In the genomic region with DNA sequence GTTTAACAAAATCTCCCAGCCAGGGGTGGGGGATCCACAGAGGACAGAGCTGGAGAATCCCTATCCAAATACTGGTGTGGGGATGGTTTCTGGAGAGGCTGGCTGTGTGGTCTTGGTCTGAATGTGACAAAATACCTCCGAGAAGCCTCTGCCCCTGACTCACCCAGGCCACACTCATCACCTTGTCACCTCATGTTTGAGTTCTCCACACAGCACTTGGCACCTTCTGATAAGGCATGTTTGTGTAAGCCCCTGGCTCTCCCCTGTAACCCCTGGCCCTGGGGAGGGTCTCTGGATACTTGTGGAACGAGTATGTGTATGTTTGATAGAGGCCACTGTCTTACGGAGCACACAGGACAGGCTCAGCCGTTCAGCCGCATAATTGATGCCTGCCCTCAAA, we compare ENCODE assay signal across 21 cellular contexts. TPM values are rescaled to one million over a fixed set of nuclear protein-coding genes. Genes with fewer than 3 reads are reported as not detected.
DNase-seq lines count a peak whose midpoint lies in the region; ATAC-seq and TF ChIP-seq lines count a peak whose summit lies in the region.
"Had no signal": no experiment of that assay in that cellular context is flagged by ENCODE, and none has a peak within 500 bp of the region (broad histone marks: within the 10 kb centered on the region; RNA-seq: fewer than 3 reads in every experiment).

No MANE protein-coding gene starts in this region.

- H4K91ac ChIP-seq in H9 (ENCODE audit: insufficient read length, low read depth, low read length): no peak overlapping the region

- H3K4me2 ChIP-seq in H9 (ENCODE audit: insufficient read depth, insufficient read length, low read length): no peak overlapping the region

- no peaks in the 10 kb centered on the region; a peak in 1 of 5 replicates for H3K9me3 Mint-ChIP-seq in H9
- no peaks in the 10 kb centered on the region for H3K9me3 Mint-ChIP-seq in brain
- H3K9me3 Mint-ChIP-seq: activated T-helper 2 cell treated with anti-CD3 and anti-CD28 coated beads, Interferon-gamma antibody, Interleukin-2, Interleukin-4, amounts not matched to agents 10 μg/mL and 5 μg/mL and 100 μg/mL, durations not matched to agents 14 hours and 24 hours and 36 hours; nephron had no signal

- H2AK5ac ChIP-seq in H9 (ENCODE audit: insufficient read length, low read length): no peak overlapping the region

- H4K8ac ChIP-seq in H9 (replicated peaks; ENCODE audit: insufficient read length, low read depth, low read length): no peak overlapping the region

- H2BK5ac ChIP-seq in H9 (ENCODE audit: insufficient read length, low read length): no peak overlapping the region

- peaks cover 2 to 6% of the 10 kb centered on the region in 2 experiments; a peak in 2 of 4 replicates for H3K4me1 Mint-ChIP-seq in H9
- H3K4me1 Mint-ChIP-seq in brain: peaks cover 36% of the 10 kb centered on the region

- H3K27me3 ChIP-seq in H9 (ENCODE audit: insufficient read depth, low read length): no peaks in the 10 kb centered on the region
- H3K27me3 ChIP-seq: suprapubic skin, uterus had no signal

- no peak for ATAC-seq in HG02571 (IDR thresholded peaks at IDR 0.05; ENCODE audit: unreplicated experiment)
- ATAC-seq: left ventricle myocardium superior, sciatic nerve had no signal

- no peak overlapping the region for H2BK12ac ChIP-seq in H9 (ENCODE audit: insufficient read length, low read depth, low read length)

- no peaks in the 10 kb centered on the region for H3K79me1 ChIP-seq in H9 (ENCODE audit: insufficient read depth, low read depth, low read length, poor library complexity, severe bottlenecking)

- H3K79me2 ChIP-seq in H9 (ENCODE audit: insufficient read depth, low read length): peaks cover 5% of the 10 kb centered on the region; the same call in 1 of the 2 replicates

- no peaks in the 10 kb centered on the region for H3K4me1 ChIP-seq in H9 (ENCODE audit: insufficient read depth, low read length)
- H3K4me1 ChIP-seq: uterus had no signal

- no peak overlapping the region for H2BK20ac ChIP-seq in H9 (ENCODE audit: low read depth, low read length, poor library complexity, severe bottlenecking)

- no peak overlapping the region for H3K18ac ChIP-seq in H9 (ENCODE audit: insufficient read length, low read depth, low read length)

- no peaks in the 10 kb centered on the region for H3K23me2 ChIP-seq in H9 (ENCODE audit: insufficient read length, low read depth, low read length, poor library complexity, severe bottlenecking)

- no peak overlapping the region for H2BK120ac ChIP-seq in H9 (ENCODE audit: low read depth, low read length, poor library complexity, severe bottlenecking)

- whole genome bisulfite sequencing in H9 (ENCODE audit: extremely low coverage, insufficient read length, low lambda C conversion rate): no CpG with 5 or more reads among the region's 5 CpGs

- no peaks in the 10 kb centered on the region for H4K20me1 ChIP-seq in H9 (ENCODE audit: control insufficient read depth, insufficient read depth, insufficient read length)

- H3K4ac ChIP-seq in H9 (ENCODE audit: low read depth, low read length): no peak overlapping the region

- no peak overlapping the region for H3K9ac ChIP-seq in H9 (ENCODE audit: extremely low read depth, insufficient read length, low read length)

- H3K23ac ChIP-seq in H9 (ENCODE audit: insufficient read length, low read depth, low read length): no peak overlapping the region

- H3K36me3 Mint-ChIP-seq in H9 (ENCODE audit: insufficient read depth in 1 of 3, low read depth in 3 of 3) (peaks cover 0 to 17% (median 11%) of the 10 kb centered on the region in 3 experiments; a peak in 3 of 7 replicates), brain (peaks cover 14% of the 10 kb centered on the region)

- DNase-seq in AG20443 (ENCODE audit: low spot score) (peak; percentile 12), H9 (no peak), kidney tubule cell (ENCODE audit: low spot score) (peak; percentile 36), KG1 (lab: John Stamatoyannopoulos, UW) (no peak)
- no peak for DNase-seq in stimulated activated CD4-positive, alpha-beta T cell treated with anti-CD3 and anti-CD28 coated beads, Interleukin-12 subunit alpha, Interleukin-12 subunit beta, amount 100 ng/mL, for 4 hours
- DNase-seq in stimulated activated CD4-positive, alpha-beta T cell treated with anti-CD3 and anti-CD28 coated beads, Interleukin-2, amount 100 ng/mL, for 48 hours: no peak
- DNase-seq: cortex of kidney; head of caudate nucleus; left ventricle myocardium superior; NCI-H1694 treated with DMSO at 0.1 percent for 48 hours; NCI-H748 treated with DMSO at 0.1 percent for 48 hours; SIG-M5; stimulated activated CD4-positive, alpha-beta T cell treated with anti-CD3 and anti-CD28 coated beads, Interleukin-15, amount 100 ng/mL, for 24 hours; T-helper 1 cell; uterus had no signal

- TF ChIP-seq CTCF in H9 (conservative IDR thresholded peaks at IDR 0.05) (no peak), brain (conservative IDR thresholded peaks at IDR 0.05) (no peak)

- no peaks in the 10 kb centered on the region for H3K9me3 ChIP-seq in H9 (ENCODE audit: control insufficient read depth, low read depth, low read length)
- H3K9me3 ChIP-seq: suprapubic skin, uterus had no signal

- no peak overlapping the region for H4K5ac ChIP-seq in H9 (ENCODE audit: insufficient read length, low read depth, low read length)

- no peak overlapping the region for H3K27ac ChIP-seq in H9 (ENCODE audit: insufficient read length, low read depth, low read length)
- H3K27ac ChIP-seq: uterus had no signal

- H3K14ac ChIP-seq in H9 (ENCODE audit: insufficient read depth, low read length): no peak overlapping the region

- H3K56ac ChIP-seq in H9 (ENCODE audit: insufficient read length, low read depth, low read length): no peak overlapping the region

- H3K4me3 Mint-ChIP-seq in H9 (no peak overlapping the region), brain (no peak overlapping the region)
- H3K4me3 Mint-ChIP-seq: nephron had no signal

- no peak overlapping the region for H2BK15ac ChIP-seq in H9 (ENCODE audit: low read depth, low read length)

- peak overlapping the region in 2 of 3 experiments; percentile 40 to 91; a peak in 2 of 7 replicates for H3K27ac Mint-ChIP-seq in H9
- H3K27ac Mint-ChIP-seq in brain: peak overlapping the region in 4 of 5 experiments; percentile 66 to 95 (median 90)
- H3K27ac Mint-ChIP-seq: activated T-helper 2 cell treated with anti-CD3 and anti-CD28 coated beads, Interferon-gamma antibody, Interleukin-2, Interleukin-4, amounts not matched to agents 10 μg/mL and 5 μg/mL and 100 μg/mL, durations not matched to agents 14 hours and 24 hours and 36 hours had no signal

- no peak overlapping the region for H3T11ph ChIP-seq in H9 (ENCODE audit: low read length)

- no peak overlapping the region for H2AFZ ChIP-seq in H9 (ENCODE audit: low read length)

- H3K27me3 Mint-ChIP-seq in H9 (ENCODE audit: low read depth) (no peaks in the 10 kb centered on the region), brain (no peaks in the 10 kb centered on the region)

RNA-seq across cellular contexts. Expression of gene TECR, which starts 14.7 kb away (rescaled TPM):
- total RNA-seq in H9 (2021): 162 and 164 TPM in 2 replicates
- 627 TPM for polyA plus RNA-seq in brain (ENCODE audit: insufficient read depth, low read depth, low replicate concordance)

RNA-seq across cellular contexts. Expression of gene DNAJB1, which starts 25.9 kb away (rescaled TPM):
- total RNA-seq in H9 (2021): 77.7 and 87.0 TPM in 2 replicates
- polyA plus RNA-seq in brain (ENCODE audit: insufficient read depth, low read depth, low replicate concordance): 154 TPM

RNA-seq across cellular contexts. Expression of gene NDUFB7, which starts 27.8 kb away (rescaled TPM):
- 155 and 161 TPM in 2 replicates for total RNA-seq in H9 (2021)
- 694 TPM for polyA plus RNA-seq in brain (ENCODE audit: insufficient read depth, low read depth, low replicate concordance)

RNA-seq across cellular contexts. Expression of gene CLEC17A, which starts 38.8 kb away (rescaled TPM):
- total RNA-seq in H9 (2021): not detected in 2 replicates
- polyA plus RNA-seq in brain (ENCODE audit: insufficient read depth, low read depth, low replicate concordance): not detected
- total RNA-seq: left ventricle myocardium superior, suprapubic skin had no signal

RNA-seq across cellular contexts. Expression of gene GIPC1, which starts 48.1 kb away (rescaled TPM):
- 70.6 and 75.0 TPM in 2 replicates for total RNA-seq in H9 (2021)
- polyA plus RNA-seq in brain (ENCODE audit: insufficient read depth, low read depth, low replicate concordance): 137 TPM

Comparison
In these comparisons a context has a peak if more than half of its experiments do, and no peak if none do; other contexts are left out.
1. DNase-seq: peak in AG20443 (single experiment) and kidney tubule cell (single experiment); none in H9 (single experiment), stimulated activated CD4-positive, alpha-beta T cell treated with anti-CD3 and anti-CD28 coated beads, Interleukin-12 subunit alpha, Interleukin-12 subunit beta, amount 100 ng/mL, for 4 hours (single experiment), KG1 (single experiment) and stimulated activated CD4-positive, alpha-beta T cell treated with anti-CD3 and anti-CD28 coated beads, Interleukin-2, amount 100 ng/mL, for 48 hours (0 of 2).